Comparison of ENCODE assay signal across 23 cellular contexts in genomic region chr22:41128606-41129005, GRCh38.
"Had no signal": no experiment of that assay in that cellular context is flagged by ENCODE, and none has a peak within 500 bp of the region (broad histone marks: within the 10 kb centered on the region; RNA-seq: fewer than 3 reads in every experiment).

No MANE protein-coding gene starts in this region.

- H3K4me3 ChIP-seq: stomach, suprapubic skin, testis, thoracic aorta, thyroid gland, tibial artery, tibial nerve, transverse colon, upper lobe of left lung, upper lobe of right lung, uterus, vagina had no signal

- H3K36me3 ChIP-seq: uterus had no signal

- DNase-seq: stimulated activated CD4-positive, alpha-beta T cell treated with anti-CD3 and anti-CD28 coated beads, Interleukin-2, amount 100 ng/mL, for 48 hours; stimulated activated CD4-positive, alpha-beta T cell treated with anti-CD3 and anti-CD28 coated beads, Interleukin-4, amount 100 ng/mL, for 1 hour; stimulated activated CD4-positive, alpha-beta T cell treated with anti-CD3 and anti-CD28 coated beads, Interleukin-4, amount 100 ng/mL, for 24 hours; stimulated activated CD4-positive, alpha-beta T cell treated with anti-CD3 and anti-CD28 coated beads, Interleukin-4, amount 100 ng/mL, for 4 hours; stimulated activated CD8-positive, alpha-beta memory T cell treated with anti-CD3 and anti-CD28 coated beads, Interleukin-4, amount 100 ng/mL, for 48 hours; stimulated activated naive B cell treated with anti-CD40 and anti-IgM and Interleukin-4, amounts not matched to agents 10 μg/mL and 1 μg/mL and 100 μg/mL, for 72 hours; stimulated activated naive CD4-positive, alpha-beta T cell; stimulated activated naive CD4-positive, alpha-beta T cell treated with Interleukin-2 at 50 U/mL for 16 hours; stimulated activated naive CD8-positive, alpha-beta T cell treated with anti-CD3 and anti-CD28 coated beads, Interleukin-15, amount 100 ng/mL, for 72 hours; stimulated activated naive CD8-positive, alpha-beta T cell treated with anti-CD3 and anti-CD28 coated beads, Interleukin-15, Interleukin-2, amounts not matched to agents 100 U/mL and 50 U/mL, for 24 hours; stomach; substantia nigra; testis; thyroid gland; tibial artery; transverse colon; upper lobe of left lung; upper lobe of right lung; uterus had no signal

- H3K9me3 ChIP-seq: stomach, suprapubic skin, testis, thoracic aorta, thyroid gland, tibial artery, tibial nerve, transverse colon, upper lobe of left lung, upper lobe of right lung, uterus, vagina had no signal

- H3K4me1 ChIP-seq: suprapubic skin, testis, thyroid gland, tibial artery, transverse colon, upper lobe of right lung, uterus, vagina had no signal

- H3K27ac ChIP-seq: stomach, suprapubic skin, testis, thoracic aorta, thyroid gland, tibial artery, tibial nerve, transverse colon, upper lobe of left lung, upper lobe of right lung, uterus, vagina had no signal

- H3K27me3 ChIP-seq: stomach, suprapubic skin, testis, thyroid gland, tibial artery, tibial nerve, transverse colon, upper lobe of left lung, upper lobe of right lung, uterus, vagina had no signal
